15 cellular contexts compared by ENCODE assay signal in the genomic region with DNA sequence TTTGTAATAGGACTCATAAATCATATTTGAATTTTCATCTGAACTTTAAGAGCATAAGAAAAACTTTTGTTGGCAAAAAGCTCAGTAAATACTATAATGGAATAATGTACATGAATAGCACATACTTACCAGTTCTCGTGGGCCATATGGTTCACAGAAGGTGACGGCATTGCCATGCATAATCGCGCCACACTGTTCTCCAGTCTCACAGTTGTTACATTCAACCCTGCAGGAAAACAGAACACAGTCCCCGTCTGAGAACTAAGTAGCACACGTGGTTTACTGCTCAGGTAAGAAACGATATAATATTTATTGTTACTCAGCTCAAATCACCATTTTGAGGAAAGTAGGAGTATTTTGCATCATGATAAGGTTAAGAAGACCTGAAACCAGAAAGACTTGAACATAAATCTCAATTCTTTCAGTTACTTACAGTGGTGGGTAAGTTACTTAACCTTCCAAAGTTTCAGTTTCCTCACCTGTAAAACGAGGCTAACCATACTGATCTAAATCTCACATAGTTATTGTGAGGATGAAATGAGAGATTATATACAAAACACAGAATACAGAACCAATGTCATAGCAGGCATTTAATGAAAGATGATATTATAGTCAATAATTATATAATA.
A peak's percentile ranks its signal among the peaks of the same experiment; 100 is the strongest.
DNase-seq lines count a peak whose midpoint lies in the region; ATAC-seq and TF ChIP-seq lines count a peak whose summit lies in the region.
"Had no signal": no experiment of that assay in that cellular context is flagged by ENCODE, and none has a peak within 500 bp of the region (broad histone marks: within the 10 kb centered on the region; RNA-seq: fewer than 3 reads in every experiment).

No MANE protein-coding gene starts in this region.

- H2BK120ac ChIP-seq in mesenchymal stem cell (ENCODE audit: low read depth, low read length): no peak overlapping the region

- H3K9me3 ChIP-seq in mesenchymal stem cell (ENCODE audit: control insufficient read depth, low read length): no peaks in the 10 kb centered on the region
- H3K9me3 ChIP-seq: BLaER1 treated with 17β-estradiol and CSF1 and Interleukin-3, amounts not matched to agents 10 nM and 100 nM had no signal

- H2BK15ac ChIP-seq in mesenchymal stem cell (ENCODE audit: low read depth, poor library complexity, severe bottlenecking): no peak overlapping the region

- H3K4ac ChIP-seq in mesenchymal stem cell (ENCODE audit: low read depth in 1 of 2, low read length in 2 of 2): no peak overlapping the region

- no peaks in the 10 kb centered on the region for H4K20me1 ChIP-seq in KMS-11 (ENCODE audit: insufficient read depth)
- H4K20me1 ChIP-seq: BLaER1 treated with 17β-estradiol and CSF1 and Interleukin-3, amounts not matched to agents 10 nM and 100 nM had no signal

- no peak overlapping the region for H3K18ac ChIP-seq in mesenchymal stem cell (ENCODE audit: low read depth in 1 of 2, low read length in 2 of 2)

- no peak overlapping the region for H2AK5ac ChIP-seq in mesenchymal stem cell (ENCODE audit: low read length, severe bottlenecking)

- H2BK5ac ChIP-seq in mesenchymal stem cell (ENCODE audit: low read depth, low read length, poor library complexity, severe bottlenecking): no peak overlapping the region

- H4K8ac ChIP-seq in mesenchymal stem cell (ENCODE audit: low read length): no peak overlapping the region

- H4K91ac ChIP-seq in mesenchymal stem cell (ENCODE audit: low read length): no peak overlapping the region

- H3K23ac ChIP-seq in mesenchymal stem cell (ENCODE audit: low read length in 2 of 2): no peak overlapping the region

- peak overlapping the region; percentile 4; the same call in 1 of the 2 replicates for H3K9ac ChIP-seq in KMS-11
- H3K9ac ChIP-seq in mesenchymal stem cell (ENCODE audit: low read length): no peak overlapping the region
- H3K9ac ChIP-seq: BLaER1 treated with 17β-estradiol and CSF1 and Interleukin-3, amounts not matched to agents 10 nM and 100 nM had no signal

- H3K4me1 ChIP-seq in KMS-11 (ENCODE audit: low read depth, poor library complexity, severe bottlenecking) (peaks cover 54% of the 10 kb centered on the region), mesenchymal stem cell (ENCODE audit: control insufficient read depth, insufficient read depth, low read depth, low read length) (no peaks in the 10 kb centered on the region)
- H3K4me1 ChIP-seq: BLaER1 treated with 17β-estradiol and CSF1 and Interleukin-3, amounts not matched to agents 10 nM and 100 nM had no signal

- DNase-seq in NCI-H82 (lab: John Stamatoyannopoulos, UW) (peak; percentile 42), NCI-H82 treated with DMSO at 0.1 percent for 48 hours (lab: John Stamatoyannopoulos, UW; ENCODE audit: unreplicated experiment) (no peak), NCI-H524 treated with DMSO at 0.1 percent for 48 hours (lab: John Stamatoyannopoulos, UW) (peak; percentile 36), mesenchymal stem cell (no peak), KG1 (lab: John Stamatoyannopoulos, UW) (no peak), hippocampal formation (lab: John Stamatoyannopoulos, UW) (no peak)
- DNase-seq: 8988T; AML-193; CD4-positive, CD25-positive, alpha-beta regulatory T cell; DMS79; H7 had no signal

- H3K27ac ChIP-seq in KMS-11 (peak overlapping the region; percentile 20; the same call in 1 of the 2 replicates), mesenchymal stem cell (ENCODE audit: low read length, poor library complexity, severe bottlenecking) (no peak overlapping the region)
- H3K27ac ChIP-seq: BLaER1 treated with 17β-estradiol and CSF1 and Interleukin-3, amounts not matched to agents 10 nM and 100 nM had no signal

- WGBS in mesenchymal stem cell: 98% methylated on average over 5 of the region's 8 CpGs

- TF ChIP-seq CTCF in KMS-11 (conservative IDR thresholded peaks at IDR 0.05; ENCODE audit: low read depth, low read length): no peak

- no peak overlapping the region for H3K14ac ChIP-seq in mesenchymal stem cell (ENCODE audit: low read length in 2 of 2)

- no peak overlapping the region for H2BK12ac ChIP-seq in mesenchymal stem cell (ENCODE audit: low read length in 2 of 2)

- no peaks in the 10 kb centered on the region for H3K36me3 ChIP-seq in KMS-11 (ENCODE audit: insufficient read depth)
- H3K36me3 ChIP-seq in mesenchymal stem cell (ENCODE audit: control insufficient read depth in 1 of 2, insufficient read depth in 2 of 2, low read depth in 1 of 2, low read length in 2 of 2): no peaks in the 10 kb centered on the region
- H3K36me3 ChIP-seq: BLaER1 treated with 17β-estradiol and CSF1 and Interleukin-3, amounts not matched to agents 10 nM and 100 nM had no signal

- H3K79me2 ChIP-seq in KMS-11 (ENCODE audit: insufficient read depth, low read depth): no peaks in the 10 kb centered on the region

- H3K27me3 ChIP-seq in KMS-11 (ENCODE audit: insufficient read depth, low read depth): no peaks in the 10 kb centered on the region
- no peaks in the 10 kb centered on the region for H3K27me3 ChIP-seq in mesenchymal stem cell (ENCODE audit: control insufficient read depth in 1 of 2, insufficient read depth in 1 of 2, low read length in 2 of 2)
- H3K27me3 ChIP-seq: BLaER1 treated with 17β-estradiol and CSF1 and Interleukin-3, amounts not matched to agents 10 nM and 100 nM had no signal

- H3K79me1 ChIP-seq in mesenchymal stem cell (replicated peaks; ENCODE audit: low read length, poor library complexity, severe bottlenecking): no peaks in the 10 kb centered on the region

- H3K4me2 ChIP-seq in KMS-11: peak overlapping the region; percentile 73
- H3K4me2 ChIP-seq in mesenchymal stem cell (ENCODE audit: low read length, poor library complexity, severe bottlenecking): no peak overlapping the region
- H3K4me2 ChIP-seq: BLaER1 treated with 17β-estradiol and CSF1 and Interleukin-3, amounts not matched to agents 10 nM and 100 nM; GM23338 had no signal

- ATAC-seq in GM21526 (IDR thresholded peaks at IDR 0.05; ENCODE audit: low FRiP score, unreplicated experiment): no peak
- ATAC-seq: GM23338 had no signal

- H2AFZ ChIP-seq in KMS-11 (ENCODE audit: low read depth): peak overlapping the region; percentile 51; the same call in 1 of the 2 replicates
- H2AFZ ChIP-seq in mesenchymal stem cell (ENCODE audit: low read depth, low read length): peak overlapping the region; percentile 53
- H2AFZ ChIP-seq: GM23338 had no signal

- H3K4me3 ChIP-seq in KMS-11 (IDR thresholded peaks at IDR 0.05; ENCODE audit: insufficient read depth, low read depth, low read length) (no peak overlapping the region), mesenchymal stem cell (ENCODE audit: insufficient read depth in 1 of 2, low read depth in 1 of 2, low read length in 2 of 2) (no peak overlapping the region)
- H3K4me3 ChIP-seq: BLaER1 treated with 17β-estradiol and CSF1 and Interleukin-3, amounts not matched to agents 10 nM and 100 nM; GM23338 had no signal

Comparison
In these comparisons a context has a peak if more than half of its experiments do, and no peak if none do; other contexts are left out.
1. DNase-seq: peak in NCI-H82 (single experiment) and NCI-H524 treated with DMSO at 0.1 percent for 48 hours (single experiment); none in NCI-H82 treated with DMSO at 0.1 percent for 48 hours (single experiment), mesenchymal stem cell (single experiment), KG1 (single experiment) and hippocampal formation (0 of 2).